8 cellular contexts compared by ENCODE assay signal in genomic region chr17:2025622-2026309, GRCh38. TPM values are rescaled to one million over a fixed set of nuclear protein-coding genes. Genes with fewer than 3 reads are reported as not detected.
DNase-seq lines count a peak whose midpoint lies in the region; ATAC-seq, FAIRE-seq and TF ChIP-seq lines count a peak whose summit lies in the region.

No MANE protein-coding gene starts in this region.

- no peak for FAIRE-seq in A549 (lab: Jason Lieb, UNC)

- TF ChIP-seq RAD21 in A549 (conservative IDR thresholded peaks at IDR 0.05 in 1 of 2, IDR thresholded peaks at IDR 0.05 in 1 of 2): peak; percentile 94

- H3K27me3 ChIP-seq in adipocyte (replicated peaks; ENCODE audit: control insufficient read depth, insufficient read depth, low read length) (peaks cover 4% of the 10 kb centered on the region), left ventricle myocardium inferior (ENCODE audit: low read depth) (peaks cover 57% of the 10 kb centered on the region)

- CTCF ChIA-PET in A549 (lab: Yijun Ruan, JAX): interaction anchor here (0.6 to 17.0 kb wide), 58 partner anchors 8 to 767 kb away, joined by 3 to 420 read pairs (median 6); partner anchors contain the start of genes OVCA2, RILP, RPA1 and TRARG1

- WGBS in A549 (ENCODE audit: missing lambda C conversion rate): 2% methylated on average over 37 of the region's 55 CpGs

- H3K36me3 ChIP-seq in ES-I3 (ENCODE audit: insufficient read depth, low read length) (no peaks in the 10 kb centered on the region), adipocyte (ENCODE audit: control insufficient read depth, insufficient read depth, low read length, severe bottlenecking) (no peaks in the 10 kb centered on the region), left ventricle myocardium inferior (no peaks in the 10 kb centered on the region)

- peak; percentile 84 to 97 for DNase-seq in A549 (ENCODE audit: low read depth in 1 of 2, low spot score in 1 of 2)
- peak; percentile 84 for DNase-seq in NCI-H2171 treated with DMSO at 0.1 percent for 48 hours (lab: John Stamatoyannopoulos, UW)
- DNase-seq in adipocyte (ENCODE audit: low read depth): peak; percentile 88
- DNase-seq in left ventricle myocardium inferior: peak; percentile 78
- peak; percentile 91 for DNase-seq in posterior vena cava (ENCODE audit: low spot score)
- DNase-seq in dedifferentiated amniotic fluid mesenchymal stem cell (ENCODE audit: extremely low spot score): no peak

- H3K27ac ChIP-seq in A549 (peak overlapping the region; percentile 25 to 78; a peak in 5 of 6 replicates), left ventricle myocardium inferior (replicated peaks) (peak overlapping the region; percentile 80)

- H3K4me1 ChIP-seq in A549 (peaks cover 15% of the 10 kb centered on the region), ES-I3 (ENCODE audit: insufficient read depth, low read length) (peaks cover 5% of the 10 kb centered on the region; the same call in 1 of the 2 replicates), adipocyte (ENCODE audit: control insufficient read depth, insufficient read depth, low read length) (peaks cover 11% of the 10 kb centered on the region), left ventricle myocardium inferior (peaks cover 49% of the 10 kb centered on the region)

- TF ChIP-seq EP300 in A549 (IDR thresholded peaks at IDR 0.05): no peak

- TF ChIP-seq POLR2A in A549 (IDR thresholded peaks at IDR 0.05; ENCODE audit: low read length): no peak

- H3K9ac ChIP-seq in ES-I3 (ENCODE audit: low read depth, low read length): peak overlapping the region; percentile 58; the same call in 1 of the 2 replicates
- H3K9ac ChIP-seq in adipocyte (ENCODE audit: low read length): peak overlapping the region; percentile 68

- H3K4me3 ChIP-seq in A549 (peak overlapping the region; percentile 43), adipocyte (ENCODE audit: low read length) (peak overlapping the region; percentile 88), left ventricle myocardium inferior (peak overlapping the region; percentile 77)

- TF ChIP-seq CTCF in A549 (IDR thresholded peaks at IDR 0.05): peak; percentile 90
- peak; percentile 78 for TF ChIP-seq CTCF in left ventricle myocardium inferior (IDR thresholded peaks at IDR 0.05; ENCODE audit: borderline replicate concordance)

- peak; percentile 50 to 68 for ATAC-seq in A549
- ATAC-seq in GM18873 (IDR thresholded peaks at IDR 0.05; ENCODE audit: low FRiP score, unreplicated experiment): no peak

- intact Hi-C loops in left ventricle myocardium inferior (cut with micrococcal nuclease): loop anchor here (10.0 kb wide), 1 partner anchor 111 kb away; no protein-coding TSS in a partner anchor
- intact Hi-C loops in posterior vena cava (cut with DNase I): loop anchor here in 1 of 2 donors (5.0 to 10.0 kb wide), 2 partner anchors 51 to 118 kb away; no protein-coding TSS in a partner anchor

- POLR2A ChIA-PET in A549 (lab: Yijun Ruan, JAX): interaction anchor here (0.6 to 3.3 kb wide), 4 partner anchors 27 to 1319 kb away, joined by 3 to 23 read pairs (median 10); no protein-coding TSS in a partner anchor

- H3K4me2 ChIP-seq in A549: peak overlapping the region; percentile 96

- H3K9me3 ChIP-seq in A549 (no peaks in the 10 kb centered on the region), ES-I3 (ENCODE audit: control insufficient read depth, insufficient read depth, low read length) (no peaks in the 10 kb centered on the region), adipocyte (ENCODE audit: control insufficient read depth, low read length) (no peaks in the 10 kb centered on the region), left ventricle myocardium inferior (replicated peaks) (no peaks in the 10 kb centered on the region)

TF ChIP-seq in A549, 52 proteins besides CTCF, POLR2A, EP300 and RAD21:
- TF ChIP-seq RNF2 (IDR thresholded peaks at IDR 0.05; ENCODE audit: borderline replicate concordance, low read depth) (peak; percentile 70; the same call in 1 of the 2 replicates), USF2 (IDR thresholded peaks at IDR 0.05) (no peak), SMC3 (IDR thresholded peaks at IDR 0.05) (peak; percentile 97)
TF ChIP-seq in A549: peak in this region for 2.

RNA-seq across cellular contexts. Expression of gene RTN4RL1, which starts 0.6 kb away (rescaled TPM):
- polyA plus RNA-seq in A549 (2011; rRNA removed): 0.39 and 0.46 TPM in 2 replicates
- polyA plus RNA-seq in A549 (2012; cell fraction: cytosol; rRNA removed): 0.96 and 1.8 TPM in 2 replicates
- 1.8 and 2.1 TPM in 2 replicates for polyA plus RNA-seq in A549 (2012; cell fraction: nucleus; rRNA removed)
- 1.4 to 1.8 TPM (median 1.5 TPM) in 3 replicates for polyA plus RNA-seq in A549 (2017; fragmentation: RNase III; extraction: RNeasy Plus Mini Kit Qiagen cat#74134 plus additional on column Dnase treatment)
- polyA minus RNA-seq in A549 (2011; rRNA and poly(A)+ RNA removed): 0.44 and 0.45 TPM in 2 replicates
- 4.0 TPM for total RNA-seq in left ventricle myocardium inferior
- total RNA-seq in posterior vena cava: 1 to 10 TPM; 1.3 to 4.3 TPM

RNA-seq across cellular contexts. Expression of gene DPH1, which starts 4.2 kb away (rescaled TPM):
- polyA plus RNA-seq in A549 (2011; rRNA removed) (25.5 and 33.0 TPM in 2 replicates), A549 (2017; fragmentation: RNase III; extraction: RNeasy Plus Mini Kit Qiagen cat#74134 plus additional on column Dnase treatment) (33.6 to 42.4 TPM (median 34.4 TPM) in 3 replicates)
- 44.9 and 53.6 TPM in 2 replicates for polyA plus RNA-seq in A549 (2012; cell fraction: cytosol; rRNA removed)
- polyA plus RNA-seq in A549 (2012; cell fraction: nucleus; rRNA removed): 178 and 193 TPM in 2 replicates
- 52.9 and 61.5 TPM in 2 replicates for polyA minus RNA-seq in A549 (2011; rRNA and poly(A)+ RNA removed)
- total RNA-seq in left ventricle myocardium inferior (29.1 TPM), posterior vena cava (10 to 100 TPM; 26.5 to 27.9 TPM)

RNA-seq across cellular contexts. Expression of gene OVCA2, which starts 16.1 kb away (rescaled TPM):
- polyA plus RNA-seq in A549 (2011; rRNA removed): 66.3 and 73.1 TPM in 2 replicates
- polyA plus RNA-seq in A549 (2012; cell fraction: cytosol; rRNA removed): 77.8 and 108 TPM in 2 replicates
- 46.6 and 48.1 TPM in 2 replicates for polyA plus RNA-seq in A549 (2012; cell fraction: nucleus; rRNA removed)
- 54.3 to 56.6 TPM (median 54.6 TPM) in 3 replicates for polyA plus RNA-seq in A549 (2017; fragmentation: RNase III; extraction: RNeasy Plus Mini Kit Qiagen cat#74134 plus additional on column Dnase treatment)
- 60.6 and 72.6 TPM in 2 replicates for polyA minus RNA-seq in A549 (2011; rRNA and poly(A)+ RNA removed)
- total RNA-seq in left ventricle myocardium inferior: 16.6 TPM
- total RNA-seq in posterior vena cava: 10 to 100 TPM; 17.4 to 21.2 TPM

RNA-seq across cellular contexts. Expression of gene HIC1, which starts 29.1 kb away (rescaled TPM):
- polyA plus RNA-seq in A549 (2011; rRNA removed) (0.13 and 0.28 TPM in 2 replicates), A549 (2017; fragmentation: RNase III; extraction: RNeasy Plus Mini Kit Qiagen cat#74134 plus additional on column Dnase treatment) (0.70 to 1.5 TPM (median 1.3 TPM) in 3 replicates)
- 0.37 and 0.43 TPM in 2 replicates for polyA plus RNA-seq in A549 (2012; cell fraction: cytosol; rRNA removed)
- 1.7 and 2.1 TPM in 2 replicates for polyA plus RNA-seq in A549 (2012; cell fraction: nucleus; rRNA removed)
- 0.29 and 0.58 TPM in 2 replicates for polyA minus RNA-seq in A549 (2011; rRNA and poly(A)+ RNA removed)
- total RNA-seq in left ventricle myocardium inferior (23.5 TPM), posterior vena cava (10 to 100 TPM; 41.3 to 64.2 TPM)
